Comparison of ENCODE assay signal across 18 cellular contexts in genomic region chr13:21971662-21972635, GRCh38.
DNase-seq lines count a peak whose midpoint lies in the region; ATAC-seq and TF ChIP-seq lines count a peak whose summit lies in the region.
"Had no signal": no experiment of that assay in that cellular context is flagged by ENCODE, and none has a peak within 500 bp of the region (broad histone marks: within the 10 kb centered on the region; RNA-seq: fewer than 3 reads in every experiment).

No MANE protein-coding gene starts in this region.

- H3K4me1 Mint-ChIP-seq in nephron = no peaks in the 10 kb centered on the region
- H3K4me1 Mint-ChIP-seq: activated CD4-positive, alpha-beta memory T cell treated with anti-CD3 and anti-CD28 coated beads, Interleukin-2, amount 10 ng/mL, durations not matched to agents 7 days and 5 days; activated naive CD4-positive, alpha-beta T cell treated with anti-CD3 and anti-CD28 coated beads, Interleukin-2, amount 50 U/mL, for 24 hours had no signal

- H3K4me3 Mint-ChIP-seq in nephron = no peak overlapping the region
- H3K4me3 Mint-ChIP-seq: activated CD4-positive, alpha-beta memory T cell treated with anti-CD3 and anti-CD28 coated beads, Interleukin-2, amount 10 ng/mL, durations not matched to agents 7 days and 5 days; activated naive CD4-positive, alpha-beta T cell treated with anti-CD3 and anti-CD28 coated beads, Interleukin-2, amount 50 U/mL, for 24 hours; activated T-cell treated with anti-CD3 and anti-CD28 coated beads, Interleukin-2, amount 50 U/mL, for 4 hours had no signal

- DNase-seq in AG20443 (ENCODE audit: low spot score) (peak; percentile 73), H4 (ENCODE audit: low spot score) (peak; percentile 16), fibroblast of the aortic adventitia (ENCODE audit: low read depth) (peak; percentile 28), OCI-M1 (lab: John Stamatoyannopoulos, UW) (no peak), superior temporal gyrus (ENCODE audit: extremely low spot score) (no peak)
- DNase-seq: activated CD4-positive, alpha-beta memory T cell treated with anti-CD3 and anti-CD28 coated beads, Interleukin-2, amount 10 ng/mL, durations not matched to agents 7 days and 5 days; activated T-cell treated with anti-CD3 and anti-CD28 coated beads, Interleukin-2, amount 50 U/mL, for 4 hours; COR-L47; GF-D8; NCI-H226; stimulated activated CD4-positive, alpha-beta T cell treated with anti-CD3 and anti-CD28 coated beads, Interleukin-2, amount 100 ng/mL, for 48 hours; T-helper 1 cell; WERI-Rb-1 had no signal

- no peaks in the 10 kb centered on the region for H3K9me3 Mint-ChIP-seq in nephron
- H3K9me3 Mint-ChIP-seq: activated CD4-positive, alpha-beta memory T cell treated with anti-CD3 and anti-CD28 coated beads, Interleukin-2, amount 10 ng/mL, durations not matched to agents 7 days and 5 days; activated naive CD4-positive, alpha-beta T cell treated with anti-CD3 and anti-CD28 coated beads, Interleukin-2, amount 50 U/mL, for 24 hours; activated T-cell treated with anti-CD3 and anti-CD28 coated beads, Interleukin-2, amount 50 U/mL, for 4 hours had no signal

- H3K36me3 Mint-ChIP-seq in nephron (ENCODE audit: low read depth) = no peaks in the 10 kb centered on the region
- H3K36me3 Mint-ChIP-seq: activated naive CD4-positive, alpha-beta T cell treated with anti-CD3 and anti-CD28 coated beads, Interleukin-2, amount 50 U/mL, for 24 hours had no signal

- peak overlapping the region in 2 of 3 experiments; percentile 12 to 53 for H3K27ac Mint-ChIP-seq in nephron
- H3K27ac Mint-ChIP-seq: activated CD4-positive, alpha-beta memory T cell treated with anti-CD3 and anti-CD28 coated beads, Interleukin-2, amount 10 ng/mL, durations not matched to agents 7 days and 5 days; activated naive CD4-positive, alpha-beta T cell treated with anti-CD3 and anti-CD28 coated beads, Interleukin-2, amount 50 U/mL, for 24 hours had no signal

- peaks cover 4% of the 10 kb centered on the region for H3K27me3 Mint-ChIP-seq in nephron (ENCODE audit: low read depth)
- H3K27me3 Mint-ChIP-seq: activated CD4-positive, alpha-beta memory T cell treated with anti-CD3 and anti-CD28 coated beads, Interleukin-2, amount 10 ng/mL, durations not matched to agents 7 days and 5 days; activated naive CD4-positive, alpha-beta T cell treated with anti-CD3 and anti-CD28 coated beads, Interleukin-2, amount 50 U/mL, for 24 hours had no signal

- TF ChIP-seq CTCF in fibroblast of the aortic adventitia (IDR thresholded peaks at IDR 0.05; ENCODE audit: insufficient read depth, low read length) (no peak), nephron (IDR thresholded peaks at IDR 0.05; ENCODE audit: unreplicated experiment in 3 of 3) (no peak)

- no peak for ATAC-seq in HG02759 (IDR thresholded peaks at IDR 0.05; ENCODE audit: unreplicated experiment)
- ATAC-seq in GM19455 (IDR thresholded peaks at IDR 0.05; ENCODE audit: unreplicated experiment) = no peak
- ATAC-seq: activated T-cell treated with anti-CD3 and anti-CD28 coated beads, Interleukin-2, amount 50 U/mL, for 4 hours had no signal

- H3K4me3 ChIP-seq in fibroblast of the aortic adventitia (ENCODE audit: low read depth, low read length) = no peak overlapping the region
- H3K4me3 ChIP-seq: coronary artery had no signal

Comparison
In these comparisons a context has a peak if more than half of its experiments do, and no peak if none do; other contexts are left out.
1. DNase-seq: peak in AG20443 (single experiment), H4 (single experiment) and fibroblast of the aortic adventitia (single experiment); none in OCI-M1 (single experiment) and superior temporal gyrus (single experiment).